ENCODE assay signal across 8 cellular contexts in genomic region chr3:49539659-49540560, GRCh38. TPM values are rescaled to one million over a fixed set of nuclear protein-coding genes. Genes with fewer than 3 reads are reported as not detected.
DNase-seq lines count a peak whose midpoint lies in the region; ATAC-seq and TF ChIP-seq lines count a peak whose summit lies in the region.

No MANE protein-coding gene starts in this region.

- DNase-seq in NCI-H187 (lab: John Stamatoyannopoulos, UW) (peak; percentile 65 to 81), T-helper 2 cell (peak; percentile 77 to 88 (median 86)), anterior cingulate cortex (lab: John Stamatoyannopoulos, UW) (peak; percentile 44 to 96 (median 89)), right atrium auricular region (ENCODE audit: low spot score) (peak; percentile 94), putamen (ENCODE audit: low spot score) (peak; percentile 90), vagina (ENCODE audit: extremely low spot score in 2 of 2) (peak in 1 of 2 donors; percentile 92)

- TF ChIP-seq POLR2A in vagina (IDR thresholded peaks at IDR 0.05): no peak

- TF ChIP-seq CTCF in right atrium auricular region (IDR thresholded peaks at IDR 0.05): peak; percentile 87 to 98
- TF ChIP-seq CTCF in vagina (IDR thresholded peaks at IDR 0.05): peak; percentile 88 to 98 (median 92)

- H3K27ac ChIP-seq in right atrium auricular region (peak overlapping the region; percentile 79 to 89), vagina (peak overlapping the region; percentile 77)

- H3K27me3 ChIP-seq in right atrium auricular region (no peaks in the 10 kb centered on the region), vagina (no peaks in the 10 kb centered on the region)

- intact Hi-C loops in vagina (cut with DNase I): loop anchor here (5.0 kb wide), 1 partner anchor 132 kb away; the partner anchor contains the start of gene APEH

- H3K4me3 ChIP-seq in right atrium auricular region (peak overlapping the region; percentile 34 to 60), vagina (peak overlapping the region; percentile 49 to 59)

- H3K36me3 ChIP-seq in right atrium auricular region (peaks cover 1% of the 10 kb centered on the region), vagina (no peaks in the 10 kb centered on the region)

- peak; percentile 88 for ATAC-seq in GM18502 (IDR thresholded peaks at IDR 0.05; ENCODE audit: poor library complexity, unreplicated experiment)
- peak; percentile 90 for ATAC-seq in HG02943 (IDR thresholded peaks at IDR 0.05; ENCODE audit: low read depth, unreplicated experiment)

- peaks cover 0 to 23% of the 10 kb centered on the region in 2 donors for H3K4me1 ChIP-seq in right atrium auricular region
- peaks cover 15% of the 10 kb centered on the region for H3K4me1 ChIP-seq in vagina

- no peaks in the 10 kb centered on the region for H3K9me3 ChIP-seq in right atrium auricular region
- H3K9me3 ChIP-seq in vagina: no peaks in the 10 kb centered on the region

RNA-seq across cellular contexts. Expression of gene BSN, which starts 14.4 kb away (rescaled TPM):
- under 1 TPM; 0.41 to 0.63 TPM for total RNA-seq in right atrium auricular region
- 0.74 TPM for total RNA-seq in vagina
